In genomic region chr2:119862127-119862889, GRCh38 we compare ENCODE assay signal across 10 cellular contexts.
DNase-seq lines count a peak whose midpoint lies in the region; ATAC-seq and TF ChIP-seq lines count a peak whose summit lies in the region.
"Had no signal": no experiment of that assay in that cellular context is flagged by ENCODE, and none has a peak within 500 bp of the region (broad histone marks: within the 10 kb centered on the region; RNA-seq: fewer than 3 reads in every experiment).

No MANE protein-coding gene starts in this region.

- H3K27ac Mint-ChIP-seq in activated T-helper 17 cell treated with anti-CD3 and anti-CD28 coated beads, Interleukin-2, amount 50 U/mL, for 72 hours = peak overlapping the region; percentile 51
- no peak overlapping the region for H3K27ac Mint-ChIP-seq in HFFc6
- H3K27ac Mint-ChIP-seq in naive thymus-derived CD4-positive, alpha-beta T cell = peak overlapping the region in 2 of 9 donors; percentile 37 to 79
- H3K27ac Mint-ChIP-seq: WTC11 had no signal

- in situ Hi-C loops in GM13977 (cut with MboI; ENCODE audit: low pct_unique_long_range_greater_than_20kb, low sequenced_read_pairs, unreplicated experiment) = no loop called here

- no peak for TF ChIP-seq POLR2A in esophagus squamous epithelium (IDR thresholded peaks at IDR 0.05)

- peaks cover 14% of the 10 kb centered on the region for H3K36me3 Mint-ChIP-seq in activated T-helper 17 cell treated with anti-CD3 and anti-CD28 coated beads, Interleukin-2, amount 50 U/mL, for 72 hours (ENCODE audit: low read depth)
- no peaks in the 10 kb centered on the region for H3K36me3 Mint-ChIP-seq in HFFc6 (ENCODE audit: low read depth)
- H3K36me3 Mint-ChIP-seq in naive thymus-derived CD4-positive, alpha-beta T cell = peaks cover 12 to 48% (median 34%) of the 10 kb centered on the region in 5 donors

- H3K36me3 ChIP-seq in naive thymus-derived CD4-positive, alpha-beta T cell (ENCODE audit: control insufficient read depth in 2 of 3, insufficient read depth in 3 of 3, low read length in 3 of 3) = no peaks in the 10 kb centered on the region
- no peaks in the 10 kb centered on the region for H3K36me3 ChIP-seq in esophagus squamous epithelium
- H3K36me3 ChIP-seq: breast epithelium had no signal

- H3K4me1 Mint-ChIP-seq in activated T-helper 17 cell treated with anti-CD3 and anti-CD28 coated beads, Interleukin-2, amount 50 U/mL, for 72 hours = peaks cover 32% of the 10 kb centered on the region
- peaks cover 18% of the 10 kb centered on the region for H3K4me1 Mint-ChIP-seq in HFFc6 (ENCODE audit: low read depth)
- H3K4me1 Mint-ChIP-seq in naive thymus-derived CD4-positive, alpha-beta T cell = peaks cover 36 to 91% (median 84%) of the 10 kb centered on the region in 7 donors

- no peak for TF ChIP-seq CTCF in GM13977 (IDR thresholded peaks at IDR 0.05; ENCODE audit: extremely low read depth, insufficient read depth, missing control alignments)
- TF ChIP-seq CTCF in HFFc6 (IDR thresholded peaks at IDR 0.05) = no peak
- no peak for TF ChIP-seq CTCF in esophagus squamous epithelium (IDR thresholded peaks at IDR 0.05)

- H3K27me3 ChIP-seq in naive thymus-derived CD4-positive, alpha-beta T cell (ENCODE audit: control insufficient read depth in 2 of 2, insufficient read depth in 2 of 2, low read length in 2 of 2) = no peaks in the 10 kb centered on the region
- H3K27me3 ChIP-seq in esophagus squamous epithelium = no peaks in the 10 kb centered on the region
- H3K27me3 ChIP-seq: breast epithelium had no signal

- 58 to 60% methylated on average over 3 of the region's 3 CpGs for WGBS in esophagus squamous epithelium, 2 donors

- CTCF ChIA-PET in naive thymus-derived CD4-positive, alpha-beta T cell (lab: Charles Lee) = interaction anchor here (0.7 kb wide), 1 partner anchor 421 kb away, joined by 3 read pairs; no protein-coding TSS in a partner anchor

- H3K27me3 Mint-ChIP-seq in activated T-helper 17 cell treated with anti-CD3 and anti-CD28 coated beads, Interleukin-2, amount 50 U/mL, for 72 hours = no peaks in the 10 kb centered on the region
- peaks cover 2% of the 10 kb centered on the region for H3K27me3 Mint-ChIP-seq in HFFc6 (ENCODE audit: insufficient read depth)
- no peaks in the 10 kb centered on the region for H3K27me3 Mint-ChIP-seq in naive thymus-derived CD4-positive, alpha-beta T cell

- H3K4me1 ChIP-seq in naive thymus-derived CD4-positive, alpha-beta T cell (ENCODE audit: control insufficient read depth in 2 of 2, insufficient read depth in 2 of 2, low read length in 2 of 2) = peaks cover 14 to 15% of the 10 kb centered on the region in 2 donors
- peaks cover 0 to 7% (median 0%) of the 10 kb centered on the region in 3 donors for H3K4me1 ChIP-seq in esophagus squamous epithelium
- H3K4me1 ChIP-seq: breast epithelium had no signal

- peak; percentile 30 for DNase-seq in GM13977 (ENCODE audit: low spot score)
- no peak for DNase-seq in cerebellar cortex (ENCODE audit: low spot score)
- DNase-seq in HFFc6 = no peak
- no peak for DNase-seq in naive thymus-derived CD4-positive, alpha-beta T cell
- DNase-seq in esophagus squamous epithelium (lab: John Stamatoyannopoulos, UW) = no peak

- no peaks in the 10 kb centered on the region for H3K9me3 Mint-ChIP-seq in activated T-helper 17 cell treated with anti-CD3 and anti-CD28 coated beads, Interleukin-2, amount 50 U/mL, for 72 hours
- H3K9me3 Mint-ChIP-seq in HFFc6 = no peaks in the 10 kb centered on the region
- H3K9me3 Mint-ChIP-seq in naive thymus-derived CD4-positive, alpha-beta T cell = no peaks in the 10 kb centered on the region

- no peaks in the 10 kb centered on the region for H3K9me3 ChIP-seq in naive thymus-derived CD4-positive, alpha-beta T cell (ENCODE audit: control insufficient read depth in 2 of 3, low read length in 3 of 3)
- no peaks in the 10 kb centered on the region for H3K9me3 ChIP-seq in esophagus squamous epithelium
- H3K9me3 ChIP-seq: breast epithelium had no signal

- POLR2A ChIA-PET in naive thymus-derived CD4-positive, alpha-beta T cell (lab: Charles Lee) = no interaction called here

- peak overlapping the region; percentile 54 for H3K4me3 Mint-ChIP-seq in activated T-helper 17 cell treated with anti-CD3 and anti-CD28 coated beads, Interleukin-2, amount 50 U/mL, for 72 hours
- H3K4me3 Mint-ChIP-seq in HFFc6 = no peak overlapping the region
- peak overlapping the region in 2 of 10 donors; percentile 36 to 55 for H3K4me3 Mint-ChIP-seq in naive thymus-derived CD4-positive, alpha-beta T cell
- H3K4me3 Mint-ChIP-seq: WTC11 had no signal

- no peak overlapping the region for H3K4me3 ChIP-seq in naive thymus-derived CD4-positive, alpha-beta T cell (ENCODE audit: low read length)
- H3K4me3 ChIP-seq in esophagus squamous epithelium = no peak overlapping the region
- H3K4me3 ChIP-seq: breast epithelium had no signal

- intact Hi-C loops in naive thymus-derived CD4-positive, alpha-beta T cell (cut with micrococcal nuclease) = loop anchor here (1.0 to 2.0 kb wide), 4 partner anchors 14 to 103 kb away; partner anchors contain the start of gene PTPN4 (in 1 of the 2)
- intact Hi-C loops in esophagus squamous epithelium (cut with DNase I) = no loop called here

- no peak overlapping the region for H3K27ac ChIP-seq in naive thymus-derived CD4-positive, alpha-beta T cell (ENCODE audit: low read depth, low read length)
- H3K27ac ChIP-seq in esophagus squamous epithelium = no peak overlapping the region
- H3K27ac ChIP-seq: breast epithelium had no signal

- peak; percentile 77 for ATAC-seq in GM19452 (IDR thresholded peaks at IDR 0.05; ENCODE audit: unreplicated experiment)
- peak; percentile 66 for ATAC-seq in HG03060 (IDR thresholded peaks at IDR 0.05; ENCODE audit: low read depth, unreplicated experiment)
- peak; percentile 85 for ATAC-seq in activated T-helper 17 cell treated with anti-CD3 and anti-CD28 coated beads, Interleukin-2, amount 50 U/mL, for 72 hours (replicated peaks)
- no peak for ATAC-seq in naive thymus-derived CD4-positive, alpha-beta T cell
- ATAC-seq: WTC11 had no signal
